1 cellular context compared by ENCODE assay signal in the genomic region with DNA sequence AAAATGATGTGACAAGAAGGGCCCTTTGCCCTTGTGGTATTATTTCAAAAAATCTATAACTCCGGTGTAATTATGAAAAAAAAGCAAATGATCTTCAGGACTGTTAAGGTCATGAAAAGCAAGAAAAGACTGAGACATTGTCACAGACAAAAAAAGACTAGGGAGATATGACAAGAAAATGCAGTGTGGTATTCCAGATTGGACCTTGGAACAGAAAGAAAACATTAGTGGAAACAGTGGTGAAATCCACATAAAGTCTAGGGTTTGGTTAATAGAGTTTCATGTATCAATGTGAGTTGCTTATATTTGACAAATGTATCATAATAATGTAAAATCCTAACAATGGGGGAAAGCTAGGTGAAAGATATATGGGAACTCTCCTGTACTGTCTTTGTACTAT.
TF ChIP-seq lines count a peak whose summit lies in the region.

No MANE protein-coding gene starts in this region.

TF ChIP-seq in HepG2, 621 proteins besides CTCF, POLR2A, EP300 and RAD21:
- TF ChIP-seq HMG20A (CRISPR knock-in tag; IDR thresholded peaks at IDR 0.05; ENCODE audit: borderline replicate concordance), result peak; percentile 53; the same call in 1 of the 2 replicates
- 0 out of 2 replicates have a peak, but pooled peaks have one; percentile 41 for TF ChIP-seq ZNF644 (CRISPR knock-in tag; IDR thresholded peaks at IDR 0.05; ENCODE audit: low read depth)
- TF ChIP-seq, protein P1, sequence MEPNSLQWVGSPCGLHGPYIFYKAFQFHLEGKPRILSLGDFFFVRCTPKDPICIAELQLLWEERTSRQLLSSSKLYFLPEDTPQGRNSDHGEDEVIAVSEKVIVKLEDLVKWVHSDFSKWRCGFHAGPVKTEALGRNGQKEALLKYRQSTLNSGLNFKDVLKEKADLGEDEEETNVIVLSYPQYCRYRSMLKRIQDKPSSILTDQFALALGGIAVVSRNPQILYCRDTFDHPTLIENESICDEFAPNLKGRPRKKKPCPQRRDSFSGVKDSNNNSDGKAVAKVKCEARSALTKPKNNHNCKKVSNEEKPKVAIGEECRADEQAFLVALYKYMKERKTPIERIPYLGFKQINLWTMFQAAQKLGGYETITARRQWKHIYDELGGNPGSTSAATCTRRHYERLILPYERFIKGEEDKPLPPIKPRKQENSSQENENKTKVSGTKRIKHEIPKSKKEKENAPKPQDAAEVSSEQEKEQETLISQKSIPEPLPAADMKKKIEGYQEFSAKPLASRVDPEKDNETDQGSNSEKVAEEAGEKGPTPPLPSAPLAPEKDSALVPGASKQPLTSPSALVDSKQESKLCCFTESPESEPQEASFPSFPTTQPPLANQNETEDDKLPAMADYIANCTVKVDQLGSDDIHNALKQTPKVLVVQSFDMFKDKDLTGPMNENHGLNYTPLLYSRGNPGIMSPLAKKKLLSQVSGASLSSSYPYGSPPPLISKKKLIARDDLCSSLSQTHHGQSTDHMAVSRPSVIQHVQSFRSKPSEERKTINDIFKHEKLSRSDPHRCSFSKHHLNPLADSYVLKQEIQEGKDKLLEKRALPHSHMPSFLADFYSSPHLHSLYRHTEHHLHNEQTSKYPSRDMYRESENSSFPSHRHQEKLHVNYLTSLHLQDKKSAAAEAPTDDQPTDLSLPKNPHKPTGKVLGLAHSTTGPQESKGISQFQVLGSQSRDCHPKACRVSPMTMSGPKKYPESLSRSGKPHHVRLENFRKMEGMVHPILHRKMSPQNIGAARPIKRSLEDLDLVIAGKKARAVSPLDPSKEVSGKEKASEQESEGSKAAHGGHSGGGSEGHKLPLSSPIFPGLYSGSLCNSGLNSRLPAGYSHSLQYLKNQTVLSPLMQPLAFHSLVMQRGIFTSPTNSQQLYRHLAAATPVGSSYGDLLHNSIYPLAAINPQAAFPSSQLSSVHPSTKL (CRISPR knock-in tag; IDR thresholded peaks at IDR 0.05), result peak; percentile 43; the same call in 1 of the 2 replicates
- TF ChIP-seq GATAD2A (CRISPR knock-in tag; IDR thresholded peaks at IDR 0.05), result peak; percentile 76; the same call in 1 of the 2 replicates
- peak; percentile 39; the same call in 1 of the 2 replicates for TF ChIP-seq ZNF549 (CRISPR knock-in tag; IDR thresholded peaks at IDR 0.05)
- no peak for TF ChIP-seq PITX1 (CRISPR knock-in tag; IDR thresholded peaks at IDR 0.05)
- TF ChIP-seq, protein P2, sequence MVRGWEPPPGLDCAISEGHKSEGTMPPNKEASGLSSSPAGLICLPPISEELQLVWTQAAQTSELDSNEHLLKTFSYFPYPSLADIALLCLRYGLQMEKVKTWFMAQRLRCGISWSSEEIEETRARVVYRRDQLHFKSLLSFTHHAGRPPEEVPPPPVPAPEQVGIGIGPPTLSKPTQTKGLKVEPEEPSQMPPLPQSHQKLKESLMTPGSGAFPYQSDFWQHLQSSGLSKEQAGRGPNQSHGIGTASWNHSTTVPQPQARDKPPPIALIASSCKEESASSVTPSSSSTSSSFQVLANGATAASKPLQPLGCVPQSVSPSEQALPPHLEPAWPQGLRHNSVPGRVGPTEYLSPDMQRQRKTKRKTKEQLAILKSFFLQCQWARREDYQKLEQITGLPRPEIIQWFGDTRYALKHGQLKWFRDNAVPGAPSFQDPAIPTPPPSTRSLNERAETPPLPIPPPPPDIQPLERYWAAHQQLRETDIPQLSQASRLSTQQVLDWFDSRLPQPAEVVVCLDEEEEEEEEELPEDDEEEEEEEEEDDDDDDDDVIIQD (CRISPR knock-in tag; IDR thresholded peaks at IDR 0.05; ENCODE audit: low read depth), result 0 out of 2 replicates have a peak, but pooled peaks have one; percentile 38
- 0 out of 2 replicates have a peak, but pooled peaks have one; percentile 39 for TF ChIP-seq ZNF33A (CRISPR knock-in tag; IDR thresholded peaks at IDR 0.05; ENCODE audit: borderline replicate concordance)
- 0 out of 2 replicates have a peak, but pooled peaks have one; percentile 22 for TF ChIP-seq BRCA1 (CRISPR knock-in tag; IDR thresholded peaks at IDR 0.05)
- TF ChIP-seq ZNF816 (CRISPR knock-in tag; IDR thresholded peaks at IDR 0.05; ENCODE audit: borderline replicate concordance), result 0 out of 2 replicates have a peak, but pooled peaks have one; percentile 28
- TF ChIP-seq, protein P3, sequence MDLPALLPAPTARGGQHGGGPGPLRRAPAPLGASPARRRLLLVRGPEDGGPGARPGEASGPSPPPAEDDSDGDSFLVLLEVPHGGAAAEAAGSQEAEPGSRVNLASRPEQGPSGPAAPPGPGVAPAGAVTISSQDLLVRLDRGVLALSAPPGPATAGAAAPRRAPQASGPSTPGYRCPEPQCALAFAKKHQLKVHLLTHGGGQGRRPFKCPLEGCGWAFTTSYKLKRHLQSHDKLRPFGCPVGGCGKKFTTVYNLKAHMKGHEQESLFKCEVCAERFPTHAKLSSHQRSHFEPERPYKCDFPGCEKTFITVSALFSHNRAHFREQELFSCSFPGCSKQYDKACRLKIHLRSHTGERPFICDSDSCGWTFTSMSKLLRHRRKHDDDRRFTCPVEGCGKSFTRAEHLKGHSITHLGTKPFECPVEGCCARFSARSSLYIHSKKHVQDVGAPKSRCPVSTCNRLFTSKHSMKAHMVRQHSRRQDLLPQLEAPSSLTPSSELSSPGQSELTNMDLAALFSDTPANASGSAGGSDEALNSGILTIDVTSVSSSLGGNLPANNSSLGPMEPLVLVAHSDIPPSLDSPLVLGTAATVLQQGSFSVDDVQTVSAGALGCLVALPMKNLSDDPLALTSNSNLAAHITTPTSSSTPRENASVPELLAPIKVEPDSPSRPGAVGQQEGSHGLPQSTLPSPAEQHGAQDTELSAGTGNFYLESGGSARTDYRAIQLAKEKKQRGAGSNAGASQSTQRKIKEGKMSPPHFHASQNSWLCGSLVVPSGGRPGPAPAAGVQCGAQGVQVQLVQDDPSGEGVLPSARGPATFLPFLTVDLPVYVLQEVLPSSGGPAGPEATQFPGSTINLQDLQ (CRISPR knock-in tag; IDR thresholded peaks at IDR 0.05), result no peak
- no peak for TF ChIP-seq ZNF282 (IDR thresholded peaks at IDR 0.05; ENCODE audit: partially characterized antibody)
- peak; percentile 63 for TF ChIP-seq HNF4A (CRISPR knock-in tag; IDR thresholded peaks at IDR 0.05)
